8 cellular contexts compared by ENCODE assay signal in genomic region chr1:211578640-211579433, GRCh38. TPM values are rescaled to one million over a fixed set of nuclear protein-coding genes. Genes with fewer than 3 reads are reported as not detected.
A peak's percentile ranks its signal among the peaks of the same experiment; 100 is the strongest.
DNase-seq lines count a peak whose midpoint lies in the region; ATAC-seq, FAIRE-seq and TF ChIP-seq lines count a peak whose summit lies in the region.

SLC30A1 (minus strand) TSS chr1:211579161; CDS start chr1:211578612, 549 bp downstream.

- H3K27me3 ChIP-seq in prostate gland (replicated peaks; ENCODE audit: insufficient read depth) = no peaks in the 10 kb centered on the region

- DNase-seq in GM12892 (ENCODE audit: insufficient read length) (peak; percentile 95), NCI-H146 (lab: John Stamatoyannopoulos, UW) (peak; percentile 97), T-helper 1 cell (peak; percentile 99), amniotic epithelial cell (ENCODE audit: low read depth) (peak; percentile 98), left cardiac atrium (peak; percentile 100), prostate gland (ENCODE audit: low spot score) (peak; percentile 99)

- TF ChIP-seq CTCF in prostate gland (IDR thresholded peaks at IDR 0.05) = peak in 1 of 4 experiments; percentile 10

- H3K4me1 ChIP-seq in prostate gland (replicated peaks) (no peaks in the 10 kb centered on the region), urinary bladder (ENCODE audit: insufficient read depth) (no peaks in the 10 kb centered on the region)

- peak; percentile 89 for TF ChIP-seq POLR2A in GM12892 (IDR thresholded peaks at IDR 0.05; ENCODE audit: low read depth, low read length)
- TF ChIP-seq POLR2A in prostate gland (IDR thresholded peaks at IDR 0.05) = peak; percentile 95

- H3K4me3 ChIP-seq in prostate gland (peak within 1 kb of the TSS; percentile 91 to 92), urinary bladder (ENCODE audit: low read depth, low read length) (peak within 1 kb of the TSS; percentile 97)

- ATAC-seq in HG02852 (IDR thresholded peaks at IDR 0.05; ENCODE audit: unreplicated experiment) = peak; percentile 79
- ATAC-seq in left cardiac atrium = peak; percentile 95 to 97

- no peaks in the 10 kb centered on the region for H3K9me3 ChIP-seq in prostate gland

- peak within 1 kb of the TSS; percentile 91 to 95 for H3K27ac ChIP-seq in prostate gland
- peak within 1 kb of the TSS; percentile 97 for H3K27ac ChIP-seq in urinary bladder (ENCODE audit: low read depth)

- intact Hi-C loops in left cardiac atrium (cut with DNase I) = loop anchor here in 1 of 2 donors (5.0 kb wide), 1 partner anchor 53 kb away; no protein-coding TSS in a partner anchor
- intact Hi-C loops in prostate gland (cut with DNase I) = loop anchor here (1.0 to 5.0 kb wide), 2 partner anchors 38 to 76 kb away; no protein-coding TSS in a partner anchor

- WGBS in prostate gland = under 1% methylated on average over 69 of the region's 97 CpGs
- under 1% methylated on average over 97 of the region's 97 CpGs for WGBS in urinary bladder

- H3K36me3 ChIP-seq in prostate gland (no peaks in the 10 kb centered on the region), urinary bladder (ENCODE audit: insufficient read depth) (no peaks in the 10 kb centered on the region)

- peak; percentile 93 for FAIRE-seq in GM12892 (lab: Jason Lieb, UNC)

RNA-seq across cellular contexts. Expression of gene SLC30A1, which starts in this region (rescaled TPM):
- polyA plus RNA-seq in GM12892 (2012; ENCODE audit: missing spikeins) = 4.7 TPM
- 10 to 100 TPM; 11.0 to 13.9 TPM for total RNA-seq in left cardiac atrium
- total RNA-seq in prostate gland = 10 to 100 TPM; 12.5 to 22.0 TPM
- 37.2 TPM for total RNA-seq in urinary bladder
- 6.6 TPM for polyA plus RNA-seq in urinary bladder

Comparison
In these comparisons a context has a peak if more than half of its experiments do, and no peak if none do; other contexts are left out.
1. Peak in every context shown above with its lines: DNase-seq, ATAC-seq, H3K4me3 ChIP-seq and H3K27ac ChIP-seq.